Comparison of ENCODE assay signal across 8 cellular contexts in the genomic region with DNA sequence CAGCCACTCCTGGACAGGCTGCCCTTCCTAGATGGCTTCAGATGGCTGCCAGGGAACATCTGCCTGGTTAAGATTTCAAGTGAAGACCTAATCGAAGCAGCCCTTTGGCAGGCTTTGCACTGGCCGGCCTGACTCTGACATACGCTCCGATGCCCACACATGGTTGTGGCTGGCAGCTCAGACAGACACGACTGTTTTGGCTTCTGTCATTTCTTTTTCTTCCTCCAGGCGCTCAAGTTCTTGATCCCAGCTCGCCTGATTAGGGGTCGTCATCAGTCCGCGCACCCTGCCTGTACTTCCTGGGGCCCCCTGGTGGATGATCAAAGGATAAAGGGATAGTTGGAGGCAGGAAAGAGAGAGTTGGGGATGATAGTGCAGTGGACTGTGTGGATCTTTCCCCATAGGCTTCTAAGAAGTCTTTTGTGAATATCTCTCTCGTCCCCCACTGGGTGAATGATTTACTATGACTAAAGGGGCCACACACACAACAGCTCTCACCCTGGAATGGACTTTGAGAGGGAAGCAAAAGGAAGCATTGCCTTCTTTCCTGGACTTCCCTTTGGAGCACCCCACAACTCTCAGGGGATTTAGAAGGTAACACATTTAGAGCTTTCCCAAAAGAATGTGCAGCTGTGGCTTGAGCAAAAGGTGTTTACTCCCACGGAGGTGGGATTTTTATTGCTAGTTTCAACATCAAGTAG. TPM values are rescaled to one million over a fixed set of nuclear protein-coding genes. Genes with fewer than 3 reads are reported as not detected.
DNase-seq lines count a peak whose midpoint lies in the region; ATAC-seq and TF ChIP-seq lines count a peak whose summit lies in the region.

No MANE protein-coding gene starts in this region.

- TF ChIP-seq CTCF in HL-60 (IDR thresholded peaks at IDR 0.05; ENCODE audit: insufficient read depth, low read length) (peak; percentile 6), RWPE2 (IDR thresholded peaks at IDR 0.05; ENCODE audit: poor library complexity, severe bottlenecking) (peak; percentile 63), suprapubic skin (IDR thresholded peaks at IDR 0.05) (peak in 1 of 2 donors; percentile 59)

- TF ChIP-seq EP300 in suprapubic skin (IDR thresholded peaks at IDR 0.05) = no peak

- no peak overlapping the region for H3K27ac ChIP-seq in HL-60 (replicated peaks)
- no peak overlapping the region for H3K27ac ChIP-seq in RWPE2 (ENCODE audit: poor library complexity, severe bottlenecking)
- no peak overlapping the region for H3K27ac ChIP-seq in suprapubic skin

- no peak for TF ChIP-seq POLR2A in suprapubic skin (IDR thresholded peaks at IDR 0.05)

- ATAC-seq in RWPE2 (ENCODE audit: low read depth) (peak; percentile 49), HG02588 (IDR thresholded peaks at IDR 0.05; ENCODE audit: unreplicated experiment) (no peak)

- no peaks in the 10 kb centered on the region for H3K27me3 ChIP-seq in HL-60 (ENCODE audit: insufficient read depth, poor library complexity, severe bottlenecking)
- no peaks in the 10 kb centered on the region for H3K27me3 ChIP-seq in RWPE2 (ENCODE audit: insufficient read depth, poor library complexity, severe bottlenecking)
- H3K27me3 ChIP-seq in suprapubic skin = no peaks in the 10 kb centered on the region

- no peaks in the 10 kb centered on the region for H3K9me3 ChIP-seq in RWPE2 (ENCODE audit: severe bottlenecking)
- no peaks in the 10 kb centered on the region for H3K9me3 ChIP-seq in suprapubic skin

- H3K36me3 ChIP-seq in RWPE2 (ENCODE audit: low read depth) (no peaks in the 10 kb centered on the region), suprapubic skin (no peaks in the 10 kb centered on the region)

- H3K4me1 ChIP-seq in RWPE2 (ENCODE audit: insufficient read depth, poor library complexity, severe bottlenecking) = peaks cover 21% of the 10 kb centered on the region
- H3K4me1 ChIP-seq in suprapubic skin = peaks cover 25% of the 10 kb centered on the region

- WGBS in suprapubic skin = 34% methylated on average over 12 of the region's 12 CpGs

- DNase-seq in EL (peak; percentile 86), HL-60 (ENCODE audit: low read depth in 1 of 2, low spot score in 1 of 2) (peak; percentile 28), RWPE2 (ENCODE audit: low spot score) (no peak), medulla oblongata (ENCODE audit: extremely low spot score) (peak; percentile 57), suprapubic skin (ENCODE audit: low spot score in 2 of 2) (peak; percentile 76 to 81), NCI-H1436 treated with DMSO at 0.1 percent for 48 hours (lab: John Stamatoyannopoulos, UW) (no peak)
- peak; percentile 13 for DNase-seq in effector CD8-positive, alpha-beta T cell (lab: John Stamatoyannopoulos, UW)

- no peak overlapping the region for H3K4me3 ChIP-seq in HL-60 (replicated peaks; ENCODE audit: insufficient read depth, low read length)
- H3K4me3 ChIP-seq in RWPE2 (ENCODE audit: severe bottlenecking) = no peak overlapping the region
- H3K4me3 ChIP-seq in suprapubic skin = peak overlapping the region; percentile 21

RNA-seq across cellular contexts. Expression of a gene that starts 21.4 kb away (rescaled TPM):
- total RNA-seq in suprapubic skin = 10 to 100 TPM in 1 of 4 donors, 1 to 10 TPM in 3; 6.5 to 14.1 (median 7.2) TPM

Comparison
In these comparisons a context has a peak if more than half of its experiments do, and no peak if none do; other contexts are left out.
1. DNase-seq: peak in EL (single experiment), HL-60 (2 of 2), effector CD8-positive, alpha-beta T cell (single experiment), medulla oblongata (single experiment) and suprapubic skin (2 of 2); none in RWPE2 (single experiment) and NCI-H1436 treated with DMSO at 0.1 percent for 48 hours (single experiment).